1 cellular context compared by ENCODE assay signal in the genomic region with DNA sequence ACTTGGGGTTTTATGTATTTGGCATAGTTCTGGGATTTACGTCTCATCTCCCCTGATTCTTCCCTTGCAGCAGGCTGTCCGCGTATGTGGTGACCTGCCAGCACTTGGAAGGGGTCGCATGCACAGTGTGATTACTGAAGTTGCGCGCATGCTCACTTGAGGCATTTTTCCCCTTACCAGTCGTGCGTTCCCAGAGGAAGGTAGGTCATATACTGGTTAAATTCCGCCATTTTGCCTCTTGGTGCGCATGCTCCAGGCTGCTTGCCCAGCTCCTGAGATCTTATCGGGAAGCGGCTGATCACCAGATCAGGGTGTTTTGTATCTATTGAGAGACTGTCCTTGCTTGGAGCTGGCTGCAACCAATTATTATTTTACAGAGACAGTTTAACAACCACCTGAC.
TF ChIP-seq lines count a peak whose summit lies in the region.

No MANE protein-coding gene starts in this region.

TF ChIP-seq in H1, 55 proteins besides CTCF, POLR2A, EP300 and RAD21:
- no peak for TF ChIP-seq RXRA (IDR thresholded peaks at IDR 0.05; ENCODE audit: insufficient read depth, low read depth, low read length)
- TF ChIP-seq CHD1 (IDR thresholded peaks at IDR 0.05; ENCODE audit: low read depth, low read length), result no peak
- TF ChIP-seq RFX5 (IDR thresholded peaks at IDR 0.05; ENCODE audit: borderline replicate concordance, low read depth, low read length), result no peak
- TF ChIP-seq FOSL1 (IDR thresholded peaks at IDR 0.05; ENCODE audit: insufficient read depth, low read depth, low read length), result no peak
- no peak for TF ChIP-seq YY1 (IDR thresholded peaks at IDR 0.05; ENCODE audit: low read depth, low read length)
- TF ChIP-seq BACH1 (IDR thresholded peaks at IDR 0.05; ENCODE audit: low read length), result no peak
- no peak for TF ChIP-seq EGR1 (IDR thresholded peaks at IDR 0.05; ENCODE audit: borderline replicate concordance, low read depth, low read length)
- TF ChIP-seq TAF1 (IDR thresholded peaks at IDR 0.05; ENCODE audit: low read depth, low read length), result no peak
- TF ChIP-seq SP4 (IDR thresholded peaks at IDR 0.05; ENCODE audit: low read length), result no peak
- no peak for TF ChIP-seq BRCA1 (IDR thresholded peaks at IDR 0.05; ENCODE audit: low read depth, low read length)
- TF ChIP-seq CTBP2 (IDR thresholded peaks at IDR 0.05; ENCODE audit: borderline replicate concordance, insufficient read depth, insufficient read length, low read length), result no peak
- TF ChIP-seq HDAC6 (IDR thresholded peaks at IDR 0.05; ENCODE audit: low read depth, low read length), result no peak
- TF ChIP-seq TCF12 (IDR thresholded peaks at IDR 0.05; ENCODE audit: low read depth, low read length), result no peak
- TF ChIP-seq SUZ12 (IDR thresholded peaks at IDR 0.05; ENCODE audit: low read length), result no peak
- no peak for TF ChIP-seq CHD2 (IDR thresholded peaks at IDR 0.05; ENCODE audit: low read length)
- TF ChIP-seq CBX8 (IDR thresholded peaks at IDR 0.05; ENCODE audit: borderline replicate concordance, low read depth, low read length), result no peak
- TF ChIP-seq KDM1A (IDR thresholded peaks at IDR 0.05; ENCODE audit: borderline replicate concordance, low read length), result no peak
- TF ChIP-seq BCL11A (IDR thresholded peaks at IDR 0.05; ENCODE audit: low read depth in 2 of 2, low read length in 2 of 2), result no peak
- TF ChIP-seq TBP (IDR thresholded peaks at IDR 0.05; ENCODE audit: low read depth, low read length), result no peak
